14 cellular contexts compared by ENCODE assay signal in the genomic region with DNA sequence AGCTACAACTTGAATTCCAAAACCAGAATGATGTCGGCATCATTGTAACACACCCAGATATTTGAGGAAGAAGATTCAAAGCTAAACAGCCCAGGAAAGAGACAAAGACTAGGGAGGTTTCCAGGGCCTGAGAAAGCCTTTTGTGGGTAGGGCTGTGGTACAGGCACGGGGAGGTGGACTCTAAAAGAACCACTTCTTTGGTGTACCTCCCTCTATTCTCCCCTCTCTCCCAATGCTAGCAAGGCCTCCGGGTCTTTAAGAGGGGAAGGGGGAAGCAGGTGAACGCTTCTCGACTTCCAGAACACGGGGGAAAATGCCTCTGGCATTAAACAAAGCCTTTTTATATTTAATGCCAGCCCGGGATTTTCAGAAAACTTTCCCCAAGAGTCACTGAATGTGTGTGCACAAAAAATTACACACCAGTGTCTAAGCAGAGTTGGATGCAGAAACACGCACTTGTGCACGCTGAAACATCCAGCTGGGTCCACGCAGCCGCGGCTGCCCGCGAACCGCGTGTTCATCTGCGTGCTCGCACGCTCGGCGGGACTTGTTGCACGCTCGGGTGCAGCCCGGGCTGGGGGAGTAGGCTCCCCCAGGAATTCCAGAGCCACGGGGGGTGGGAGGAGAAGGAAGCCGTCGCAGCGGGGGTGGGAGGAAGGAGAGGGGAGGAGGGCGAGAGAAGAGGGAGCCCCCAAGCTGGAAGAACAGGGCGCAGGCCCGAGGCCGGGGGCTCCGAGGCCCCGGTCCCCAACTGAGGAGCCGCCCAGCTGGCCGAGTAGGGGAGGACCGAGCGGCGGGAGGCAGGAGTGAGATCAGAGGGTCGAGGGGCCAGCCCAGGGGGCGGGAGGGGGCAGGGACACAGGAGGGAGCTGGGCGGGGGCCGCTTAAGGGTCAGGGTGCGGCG. TPM values are rescaled to one million over a fixed set of nuclear protein-coding genes. Genes with fewer than 3 reads are reported as not detected.
DNase-seq lines count a peak whose midpoint lies in the region; ATAC-seq, FAIRE-seq and TF ChIP-seq lines count a peak whose summit lies in the region.
"Had no signal": no experiment of that assay in that cellular context is flagged by ENCODE, and none has a peak within 500 bp of the region (broad histone marks: within the 10 kb centered on the region; RNA-seq: fewer than 3 reads in every experiment).

No MANE protein-coding gene starts in this region.

- H3K27me3 ChIP-seq in HCT116 (ENCODE audit: insufficient read depth, low read length): no peaks in the 10 kb centered on the region
- H3K27me3 ChIP-seq in H1 (replicated peaks in 1 of 4; ENCODE audit: control insufficient read depth in 3 of 4, extremely low read depth in 1 of 4, insufficient read depth in 3 of 4, low read length in 3 of 4): peaks cover 0 to 10% (median 4%) of the 10 kb centered on the region in 4 experiments; a peak in 3 of 7 replicates
- peaks cover 8% of the 10 kb centered on the region for H3K27me3 ChIP-seq in lower lobe of right lung (ENCODE audit: low read depth)
- H3K27me3 ChIP-seq in stomach: peaks cover 0 to 40% (median 8%) of the 10 kb centered on the region in 3 donors
- H3K27me3 ChIP-seq: thyroid gland had no signal

- H4K8ac ChIP-seq in H1 (ENCODE audit: extremely low read depth, insufficient read depth, low read length): no peak overlapping the region; the same call in none of the 2 replicates

- H3K9me3 ChIP-seq in HCT116 (ENCODE audit: control insufficient read depth in 1 of 2, insufficient read depth in 1 of 2, low read depth in 1 of 2, low read length in 2 of 2): no peaks in the 10 kb centered on the region
- H3K9me3 ChIP-seq in H1 (ENCODE audit: insufficient read depth in 2 of 2, low read depth in 1 of 2, low read length in 1 of 2): no peaks in the 10 kb centered on the region
- H3K9me3 ChIP-seq in lower lobe of right lung: no peaks in the 10 kb centered on the region
- H3K9me3 ChIP-seq in stomach: no peaks in the 10 kb centered on the region
- H3K9me3 ChIP-seq: thyroid gland had no signal

- H3K4me3 ChIP-seq in HCT116 (replicated peaks in 1 of 2; ENCODE audit: low read depth in 1 of 2, low read length in 2 of 2) (no peak overlapping the region), H1 (ENCODE audit: extremely low read depth in 1 of 4, insufficient read depth in 2 of 4, low read depth in 3 of 4, low read length in 4 of 4) (peak overlapping the region; percentile 18 to 58 (median 36); a peak in 6 of 8 replicates), lower lobe of right lung (peak overlapping the region; percentile 44), stomach (peak overlapping the region; percentile 35 to 40 (median 40))

- H2BK20ac ChIP-seq in H1 (ENCODE audit: low read length): peak overlapping the region; percentile 87

- H3K9ac ChIP-seq in HCT116 (ENCODE audit: low read length) (no peak overlapping the region), H1 (replicated peaks in 1 of 4; ENCODE audit: extremely low read depth in 1 of 4, low read depth in 3 of 4, low read length in 3 of 4) (no peak overlapping the region)

- intact Hi-C loops in HCT116 (cut with micrococcal nuclease): no loop called here
- intact Hi-C loops in lower lobe of right lung (cut with DNase I): no loop called here
- intact Hi-C loops in stomach (cut with DNase I; ENCODE audit: low total_unique reads): no loop called here

- RAD21 ChIA-PET in HCT116 (lab: Charles Lee; ENCODE audit: low non-redundant PET in 1 of 2, low total read pairs in 2 of 2, uncharacterized antibody in 2 of 2, unreplicated experiment in 2 of 2): no interaction called here

- 7% methylated on average over 29 of the region's 45 CpGs; no CpG with 5 or more reads in 1 of the 2 experiments for WGBS in H1 (ENCODE audit: extremely low coverage in 1 of 2, insufficient coverage in 1 of 2, insufficient read length in 1 of 2, insufficient replicate concordance in 2 of 2, low coverage in 1 of 2, low lambda C conversion rate in 2 of 2, missing lambda C conversion rate in 1 of 2), 2 experiments
- WGBS in stomach, 5 donors: 18 to 30% (median 27%) methylated on average over 28 to 45 of the region's 45 CpGs

- H3K79me2 ChIP-seq in HCT116 (ENCODE audit: insufficient read depth, low read length) (no peaks in the 10 kb centered on the region), H1 (ENCODE audit: control insufficient read depth in 1 of 2, insufficient read depth in 2 of 2, low read length in 2 of 2) (no peaks in the 10 kb centered on the region)

- no peak overlapping the region for H2AK5ac ChIP-seq in H1 (ENCODE audit: low read depth, low read length)

- no peaks in the 10 kb centered on the region for H3K79me1 ChIP-seq in H1 (ENCODE audit: low read depth, low read length)

- H3K9me2 ChIP-seq in HCT116 (ENCODE audit: insufficient read depth): no peaks in the 10 kb centered on the region

- no peak overlapping the region for H4K5ac ChIP-seq in H1 (ENCODE audit: insufficient read length, low read depth, low read length)

- no peak overlapping the region for H2BK120ac ChIP-seq in H1 (replicated peaks; ENCODE audit: low read depth, low read length)

- TF ChIP-seq CTCF in HCT116 (IDR thresholded peaks at IDR 0.05 in 2 of 3, conservative IDR thresholded peaks at IDR 0.05 in 1 of 3; ENCODE audit: borderline replicate concordance in 1 of 3, insufficient read depth in 1 of 3, low read depth in 2 of 3, low read length in 2 of 3): no peak
- no peak for TF ChIP-seq CTCF in H1 (IDR thresholded peaks at IDR 0.05; ENCODE audit: control extremely low read depth in 1 of 3, insufficient read depth in 1 of 3, low read depth in 1 of 3, low read length in 3 of 3)
- no peak for TF ChIP-seq CTCF in lower lobe of right lung (IDR thresholded peaks at IDR 0.05)
- TF ChIP-seq CTCF in stomach (IDR thresholded peaks at IDR 0.05): no peak

- no peak overlapping the region for H3K56ac ChIP-seq in H1 (replicated peaks; ENCODE audit: insufficient read length, low read depth, low read length)

- H3K4ac ChIP-seq in H1 (replicated peaks; ENCODE audit: insufficient read length, low read depth, low read length): peak overlapping the region; percentile 79

- TF ChIP-seq EP300 in H1 (IDR thresholded peaks at IDR 0.05; ENCODE audit: borderline replicate concordance in 1 of 2, low read depth in 2 of 2, low read length in 2 of 2) (no peak), stomach (IDR thresholded peaks at IDR 0.05) (no peak)

- no peak overlapping the region for H3K23ac ChIP-seq in H1 (ENCODE audit: insufficient read length)

- peak overlapping the region; percentile 52; the same call in 1 of the 2 replicates for H3K18ac ChIP-seq in H1 (ENCODE audit: extremely low read depth, low read length)

- H4K91ac ChIP-seq in H1 (replicated peaks; ENCODE audit: insufficient read length, low read length): no peak overlapping the region

- H3K14ac ChIP-seq in H1 (ENCODE audit: insufficient read length): no peak overlapping the region

- H3K36me3 ChIP-seq in HCT116 (ENCODE audit: control insufficient read depth in 1 of 2, insufficient read depth in 2 of 2, low read length in 2 of 2): no peaks in the 10 kb centered on the region
- H3K36me3 ChIP-seq in H1 (ENCODE audit: control insufficient read depth in 2 of 4, insufficient read depth in 4 of 4, low read length in 3 of 4): no peaks in the 10 kb centered on the region
- H3K36me3 ChIP-seq in lower lobe of right lung: no peaks in the 10 kb centered on the region
- H3K36me3 ChIP-seq in stomach: no peaks in the 10 kb centered on the region
- H3K36me3 ChIP-seq: thyroid gland had no signal

- H2AFZ ChIP-seq in HCT116 (ENCODE audit: low read depth, low read length, poor library complexity, severe bottlenecking) (no peak overlapping the region), H1 (ENCODE audit: low read length) (peak overlapping the region; percentile 29; the same call in 1 of the 2 replicates)

- TF ChIP-seq POLR2A in HCT116 (IDR thresholded peaks at IDR 0.05; ENCODE audit: borderline replicate concordance, extremely low read depth, insufficient read depth, insufficient read length): no peak
- no peak for TF ChIP-seq POLR2A in H1 (IDR thresholded peaks at IDR 0.05; ENCODE audit: control extremely low read depth in 1 of 2, low read depth in 2 of 2, low read length in 2 of 2)
- no peak for TF ChIP-seq POLR2A in stomach (IDR thresholded peaks at IDR 0.05)

- H2BK5ac ChIP-seq in H1 (ENCODE audit: low read depth, low read length): peak overlapping the region; percentile 90; the same call in 1 of the 2 replicates

- peak overlapping the region; percentile 92; the same call in 1 of the 2 replicates for H2BK12ac ChIP-seq in H1 (ENCODE audit: low read depth, low read length)

- peak; percentile 7 for FAIRE-seq in H1 (lab: Jason Lieb, UNC)
- FAIRE-seq: endometrium had no signal

- no peaks in the 10 kb centered on the region for H4K20me1 ChIP-seq in HCT116 (ENCODE audit: insufficient read depth)
- H4K20me1 ChIP-seq in H1 (replicated peaks in 1 of 2; ENCODE audit: control insufficient read depth in 1 of 2, insufficient read depth in 2 of 2, low read length in 2 of 2): no peaks in the 10 kb centered on the region

- H3K23me2 ChIP-seq in H1 (ENCODE audit: low read depth, low read length): peaks cover 3% of the 10 kb centered on the region; the same call in 1 of the 2 replicates

- ATAC-seq in HCT116 (no peak), lower lobe of right lung (peak; percentile 13 to 18), GM21367 (IDR thresholded peaks at IDR 0.05; ENCODE audit: unreplicated experiment) (no peak), HG03139 (IDR thresholded peaks at IDR 0.05; ENCODE audit: unreplicated experiment) (no peak)

- H3K27ac ChIP-seq in HCT116 (ENCODE audit: low read depth, low read length) (no peak overlapping the region), H1 (ENCODE audit: low read depth, low read length) (no peak overlapping the region), lower lobe of right lung (no peak overlapping the region), stomach (peak overlapping the region in 1 of 5 donors; percentile 46)
- H3K27ac ChIP-seq: thyroid gland had no signal

- CTCF ChIA-PET in HCT116 (lab: Charles Lee): interaction anchor here (0.7 to 2.7 kb wide), 12 partner anchors 9 to 930 kb away, joined by 3 to 24 read pairs (median 6); no protein-coding TSS in a partner anchor
- CTCF ChIA-PET in H1 (lab: Charles Lee; ENCODE audit: partially characterized antibody): interaction anchor here (0.5 to 8.6 kb wide), 27 partner anchors 9 to 500 kb away, joined by 3 to 126 read pairs (median 4); partner anchors contain the start of gene ZNF423

- peak overlapping the region; percentile 90; the same call in 1 of the 2 replicates for H2BK15ac ChIP-seq in H1 (ENCODE audit: low read length)

- no peak for DNase-seq in HCT116 (ENCODE audit: low read depth, low spot score)
- no peak for DNase-seq in H1 (ENCODE audit: low read depth in 1 of 2, low spot score in 2 of 2)
- no peak for DNase-seq in lower lobe of right lung
- DNase-seq in stomach: no peak
- no peak for DNase-seq in ecto neural progenitor cell (ENCODE audit: low spot score)
- DNase-seq in epidermal melanocyte (ENCODE audit: insufficient read length, low spot score): no peak
- DNase-seq: activated CD8-positive, alpha-beta memory T cell treated with anti-CD3 and anti-CD28 coated beads, Interleukin-2, amount 10 ng/mL, durations not matched to agents 7 days and 5 days; HCEC 1CT; T1000 had no signal

- BruUV-seq in HCT116 (replicated peaks; lab: Mats Ljungman, UMichigan): no TSS peak

- no peak for TF ChIP-seq RAD21 in HCT116 (IDR thresholded peaks at IDR 0.05; ENCODE audit: low read depth)
- TF ChIP-seq RAD21 in H1 (IDR thresholded peaks at IDR 0.05 in 1 of 2, conservative IDR thresholded peaks at IDR 0.05 in 1 of 2; ENCODE audit: low read depth in 2 of 2, low read length in 2 of 2): no peak

- H3K4me1 ChIP-seq in HCT116 (ENCODE audit: control insufficient read depth in 1 of 2, insufficient read depth in 2 of 2, low read length in 2 of 2) (peaks cover 0 to 7% of the 10 kb centered on the region in 2 experiments; a peak in 1 of 4 replicates), H1 (replicated peaks in 1 of 4; ENCODE audit: control insufficient read depth in 3 of 4, insufficient read depth in 4 of 4, low read length in 3 of 4) (peaks cover 0 to 8% (median 5%) of the 10 kb centered on the region in 4 experiments; a peak in 4 of 7 replicates), lower lobe of right lung (peaks cover 8% of the 10 kb centered on the region), stomach (peaks cover 8 to 18% (median 11%) of the 10 kb centered on the region in 4 donors)

- H3K4me2 ChIP-seq in HCT116 (ENCODE audit: low read length): peak overlapping the region; percentile 59
- peak overlapping the region; percentile 66 to 73 for H3K4me2 ChIP-seq in H1 (ENCODE audit: insufficient read depth in 1 of 2, low read depth in 2 of 2, low read length in 2 of 2)

- POLR2A ChIA-PET in HCT116 (lab: Charles Lee): interaction anchor here (1.7 kb wide), 1 partner anchor 17 kb away, joined by 3 read pairs; no protein-coding TSS in a partner anchor
- POLR2A ChIA-PET in H1 (lab: Charles Lee; ENCODE audit: partially characterized antibody): interaction anchor here (0.6 to 2.0 kb wide), 10 partner anchors 10 to 201 kb away, joined by 3 to 7 read pairs (median 3); no protein-coding TSS in a partner anchor

RNA-seq across cellular contexts. Expression of gene ZNF423, which starts 20.2 kb away (rescaled TPM):
- total RNA-seq in HCT116 (2021; ENCODE audit: unreplicated experiment) (0.22 TPM), lower lobe of right lung (10.7 TPM), stomach (1 to 10 TPM in 3 of 5 donors, under 1 TPM in 2; 0.29 to 3.5 (median 1.3) TPM)
- 0.11 and 0.14 TPM in 2 replicates for polyA plus RNA-seq in HCT116 (2012)
- total RNA-seq in H1 (2021; fragmentation: NEBNext Ultra II Directional; extraction: Animal tissue kit (Norgen Biotek cat#: 25700)): 52.3 and 55.0 TPM in 2 replicates
- polyA plus RNA-seq in H1 (2011; rRNA removed) (38.2 and 41.2 TPM in 2 replicates), stomach (1 to 10 TPM in 1 of 3 donors, under 1 TPM in 2; 0.68 to 1.2 (median 0.81) TPM)
- 21.9 TPM for polyA plus RNA-seq in H1 (2011; cell fraction: cytosol; rRNA removed)
- polyA plus RNA-seq in H1 (2011; cell fraction: nucleus; rRNA removed): 39.6 TPM
- polyA plus RNA-seq in H1 (2012, experiment 1 of 2): 39.6 to 51.6 TPM (median 48.3 TPM) in 4 replicates
- 33.1 TPM for polyA plus RNA-seq in H1 (2012, experiment 2 of 2)
- polyA plus RNA-seq in H1 (2013, experiment 1 of 2): 24.8 TPM
- polyA plus RNA-seq in H1 (2013, experiment 2 of 2): 27.0 TPM
- 47.8 and 68.0 TPM in 2 replicates for polyA minus RNA-seq in H1 (2011; rRNA and poly(A)+ RNA removed)
- polyA minus RNA-seq in H1 (2011; cell fraction: cytosol; rRNA and poly(A)+ RNA removed): 46.3 TPM
- 49.0 TPM for polyA minus RNA-seq in H1 (2011; cell fraction: nucleus; rRNA and poly(A)+ RNA removed)
- total RNA-seq: activated CD8-positive, alpha-beta memory T cell treated with anti-CD3 and anti-CD28 coated beads, Interleukin-2, amount 10 ng/mL, durations not matched to agents 7 days and 5 days; PC-3 had no signal

Comparison
In these comparisons a context has a peak if more than half of its experiments do, and no peak if none do; other contexts are left out.
1. ATAC-seq: peak in lower lobe of right lung (2 of 2); none in HCT116 (single experiment), GM21367 (single experiment) and HG03139 (single experiment).
2. H3K4me3 ChIP-seq: peak in H1 (4 of 4), lower lobe of right lung (single experiment) and stomach (4 of 4); none in HCT116 (0 of 2).
3. Of the 16 proteins assayed by ChIP-seq in both H1 and HCT116: peak only in H1: MAX; only in HCT116: none; in both: none; in neither: 15.